9 cellular contexts compared by ENCODE assay signal in the genomic region with DNA sequence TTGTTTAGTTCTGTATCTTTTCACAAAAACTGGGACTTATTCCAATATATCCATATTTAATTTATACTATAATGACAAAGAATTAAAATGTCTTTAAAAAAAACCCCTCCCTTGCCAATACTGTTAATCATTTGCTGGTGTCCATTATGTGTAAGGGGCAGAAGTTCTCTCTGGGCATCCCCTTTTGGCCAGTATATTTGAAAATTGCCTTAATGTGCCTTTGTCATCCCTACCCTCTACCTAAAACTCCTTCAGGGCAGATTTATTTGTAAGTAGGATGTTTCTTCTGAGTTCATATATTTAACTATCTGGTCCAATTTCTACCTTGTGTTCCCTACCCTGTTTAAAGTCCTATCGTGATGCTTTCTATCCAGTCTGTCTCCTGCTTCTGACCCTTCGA.
DNase-seq lines count a peak whose midpoint lies in the region; ATAC-seq, FAIRE-seq and TF ChIP-seq lines count a peak whose summit lies in the region.
"Had no signal": no experiment of that assay in that cellular context is flagged by ENCODE, and none has a peak within 500 bp of the region (broad histone marks: within the 10 kb centered on the region; RNA-seq: fewer than 3 reads in every experiment).

No MANE protein-coding gene starts in this region.

- H3K27ac ChIP-seq in HepG2 (ENCODE audit: extremely low read length, insufficient read depth, low read length) (peak overlapping the region; percentile 68), right lobe of liver (no peak overlapping the region)

- peaks cover 3% of the 10 kb centered on the region for H3K36me3 Mint-ChIP-seq in activated T-cell treated with anti-CD3 and anti-CD28 coated beads, Interleukin-2, amount 50 U/mL, for 4 hours (ENCODE audit: insufficient read depth)

- no peak overlapping the region for H3K4me3 Mint-ChIP-seq in activated T-cell treated with anti-CD3 and anti-CD28 coated beads, Interleukin-2, amount 50 U/mL, for 4 hours

- ATAC-seq in HepG2: no peak
- ATAC-seq in right lobe of liver: no peak
- ATAC-seq in HG02981 (IDR thresholded peaks at IDR 0.05; ENCODE audit: unreplicated experiment): peak; percentile 43
- ATAC-seq in activated T-cell treated with anti-CD3 and anti-CD28 coated beads, Interleukin-2, amount 50 U/mL, for 4 hours: no peak

- CTCF ChIA-PET in HepG2 (lab: Yijun Ruan, JAX; ENCODE audit: low intra/inter-chr PET ratio, low total read pairs): no interaction called here

- no peak for FAIRE-seq in HepG2 (lab: Jason Lieb, UNC)

- TF ChIP-seq EP300 in HepG2 (IDR thresholded peaks at IDR 0.05; ENCODE audit: low read depth in 2 of 2, low read length in 2 of 2) (no peak), HepG2 (CRISPR knock-in tag; IDR thresholded peaks at IDR 0.05; ENCODE audit: borderline replicate concordance) (no peak)

- H3K27me3 ChIP-seq in HepG2 (ENCODE audit: control insufficient read depth in 1 of 2, insufficient read depth in 2 of 2, low read length in 2 of 2) (no peaks in the 10 kb centered on the region), right lobe of liver (no peaks in the 10 kb centered on the region), adipocyte (replicated peaks; ENCODE audit: control insufficient read depth, insufficient read depth, low read length) (no peaks in the 10 kb centered on the region)
- H3K27me3 ChIP-seq: adrenal gland had no signal

- H3K4me1 Mint-ChIP-seq in activated T-cell treated with anti-CD3 and anti-CD28 coated beads, Interleukin-2, amount 50 U/mL, for 4 hours (ENCODE audit: low read depth): peaks cover 3% of the 10 kb centered on the region

- H3K36me3 ChIP-seq in HepG2 (replicated peaks in 1 of 2; ENCODE audit: control insufficient read depth in 1 of 2, insufficient read depth in 2 of 2, low read length in 2 of 2) (peaks cover 4 to 7% of the 10 kb centered on the region in 2 experiments; a peak in 3 of 5 replicates), right lobe of liver (no peaks in the 10 kb centered on the region), adipocyte (ENCODE audit: control insufficient read depth, insufficient read depth, low read length, severe bottlenecking) (no peaks in the 10 kb centered on the region)
- H3K36me3 ChIP-seq: adrenal gland had no signal

- BruUV-seq in HepG2 (replicated peaks; lab: Mats Ljungman, UMichigan): no TSS peak

- intact Hi-C loops in HepG2 (cut with micrococcal nuclease; ENCODE audit: unreplicated experiment): loop anchor here (5.0 kb wide), 1 partner anchor 35 kb away; no protein-coding TSS in a partner anchor
- intact Hi-C loops in right lobe of liver (cut with DNase I): no loop called here

- TF ChIP-seq CTCF in HepG2 (CRISPR knock-in tag; IDR thresholded peaks at IDR 0.05) (no peak), right lobe of liver (IDR thresholded peaks at IDR 0.05) (no peak)

- no peak for TF ChIP-seq RAD21 in HepG2 (CRISPR knock-in tag; IDR thresholded peaks at IDR 0.05)

- TF ChIP-seq POLR2A in HepG2 (IDR thresholded peaks at IDR 0.05; ENCODE audit: insufficient read depth in 1 of 2, low read depth in 2 of 2, low read length in 2 of 2) (no peak), right lobe of liver (IDR thresholded peaks at IDR 0.05) (no peak)

- H4K20me1 ChIP-seq in HepG2 (ENCODE audit: insufficient read depth, low read length): no peaks in the 10 kb centered on the region

- WGBS in HepG2 (ENCODE audit: low lambda C conversion rate): 94% methylated on average over 2 of the region's 2 CpGs
- 100% methylated on average over 2 of the region's 2 CpGs for WGBS in right lobe of liver (ENCODE audit: insufficient coverage, low coverage, low lambda C conversion rate, missing lambda C conversion rate)

- in situ Hi-C loops in HepG2 (cut with HindIII; ENCODE audit: extremely low pct_ligation_motif_present, low pct_unique_long_range_greater_than_20kb): no loop called here

- H3K4me3 ChIP-seq in HepG2 (replicated peaks in 1 of 3; ENCODE audit: insufficient read depth in 1 of 3, low read depth in 2 of 3, low read length in 3 of 3) (no peak overlapping the region), right lobe of liver (no peak overlapping the region), adipocyte (ENCODE audit: low read length) (peak overlapping the region; percentile 66)
- H3K4me3 ChIP-seq: adrenal gland had no signal

- no peaks in the 10 kb centered on the region for H3K9me3 Mint-ChIP-seq in activated T-cell treated with anti-CD3 and anti-CD28 coated beads, Interleukin-2, amount 50 U/mL, for 4 hours

- POLR2A ChIA-PET in HepG2 (lab: Yijun Ruan, JAX): no interaction called here

- no peak overlapping the region for H2AFZ ChIP-seq in HepG2 (ENCODE audit: low read length)

- H3K9ac ChIP-seq in HepG2 (ENCODE audit: insufficient read depth, low read depth, low read length) (no peak overlapping the region), adipocyte (ENCODE audit: low read length) (peak overlapping the region; percentile 26)

- H3K79me2 ChIP-seq in HepG2 (ENCODE audit: insufficient read depth, low read length): peaks cover 93% of the 10 kb centered on the region

- H3K4me1 ChIP-seq in HepG2 (ENCODE audit: insufficient read depth, low read length): peaks cover 91% of the 10 kb centered on the region
- H3K4me1 ChIP-seq in right lobe of liver: peaks cover 0 to 8% (median 0%) of the 10 kb centered on the region in 4 donors
- H3K4me1 ChIP-seq in adipocyte (ENCODE audit: control insufficient read depth, insufficient read depth, low read length): peaks cover 39% of the 10 kb centered on the region

- no peak overlapping the region for H3K4me2 ChIP-seq in HepG2 (ENCODE audit: low read depth, low read length)

- H3K9me3 ChIP-seq in HepG2 (ENCODE audit: low read length) (no peaks in the 10 kb centered on the region), right lobe of liver (no peaks in the 10 kb centered on the region), adipocyte (ENCODE audit: control insufficient read depth, low read length) (no peaks in the 10 kb centered on the region)
- H3K9me3 ChIP-seq: adrenal gland had no signal

- H3K27me3 Mint-ChIP-seq in activated T-cell treated with anti-CD3 and anti-CD28 coated beads, Interleukin-2, amount 50 U/mL, for 4 hours (ENCODE audit: low read depth): no peaks in the 10 kb centered on the region

- DNase-seq in HepG2 (ENCODE audit: low spot score) (no peak), right lobe of liver (no peak), adipocyte (ENCODE audit: low read depth) (no peak), NCI-H510A (lab: John Stamatoyannopoulos, UW) (no peak), hippocampal formation (lab: John Stamatoyannopoulos, UW) (no peak)
- no peak for DNase-seq in activated T-cell treated with anti-CD3 and anti-CD28 coated beads, Interleukin-2, amount 50 U/mL, for 4 hours
- no peak for DNase-seq in stimulated activated CD4-positive, alpha-beta T cell treated with anti-CD3 and anti-CD28 coated beads, Interleukin-15, amount 100 ng/mL, for 24 hours
- DNase-seq: adrenal gland had no signal

TF ChIP-seq in HepG2, 621 proteins besides CTCF, POLR2A, EP300 and RAD21:
- no peak for TF ChIP-seq RXRA (CRISPR knock-in tag; IDR thresholded peaks at IDR 0.05)
- no peak for TF ChIP-seq NCOA2 (CRISPR knock-in tag; IDR thresholded peaks at IDR 0.05)
- 0 out of 2 replicates have a peak, but pooled peaks have one; percentile 27 for TF ChIP-seq HOXA5 (CRISPR knock-in tag; IDR thresholded peaks at IDR 0.05)
